Comparison of ENCODE assay signal across 16 cellular contexts in the genomic region with DNA sequence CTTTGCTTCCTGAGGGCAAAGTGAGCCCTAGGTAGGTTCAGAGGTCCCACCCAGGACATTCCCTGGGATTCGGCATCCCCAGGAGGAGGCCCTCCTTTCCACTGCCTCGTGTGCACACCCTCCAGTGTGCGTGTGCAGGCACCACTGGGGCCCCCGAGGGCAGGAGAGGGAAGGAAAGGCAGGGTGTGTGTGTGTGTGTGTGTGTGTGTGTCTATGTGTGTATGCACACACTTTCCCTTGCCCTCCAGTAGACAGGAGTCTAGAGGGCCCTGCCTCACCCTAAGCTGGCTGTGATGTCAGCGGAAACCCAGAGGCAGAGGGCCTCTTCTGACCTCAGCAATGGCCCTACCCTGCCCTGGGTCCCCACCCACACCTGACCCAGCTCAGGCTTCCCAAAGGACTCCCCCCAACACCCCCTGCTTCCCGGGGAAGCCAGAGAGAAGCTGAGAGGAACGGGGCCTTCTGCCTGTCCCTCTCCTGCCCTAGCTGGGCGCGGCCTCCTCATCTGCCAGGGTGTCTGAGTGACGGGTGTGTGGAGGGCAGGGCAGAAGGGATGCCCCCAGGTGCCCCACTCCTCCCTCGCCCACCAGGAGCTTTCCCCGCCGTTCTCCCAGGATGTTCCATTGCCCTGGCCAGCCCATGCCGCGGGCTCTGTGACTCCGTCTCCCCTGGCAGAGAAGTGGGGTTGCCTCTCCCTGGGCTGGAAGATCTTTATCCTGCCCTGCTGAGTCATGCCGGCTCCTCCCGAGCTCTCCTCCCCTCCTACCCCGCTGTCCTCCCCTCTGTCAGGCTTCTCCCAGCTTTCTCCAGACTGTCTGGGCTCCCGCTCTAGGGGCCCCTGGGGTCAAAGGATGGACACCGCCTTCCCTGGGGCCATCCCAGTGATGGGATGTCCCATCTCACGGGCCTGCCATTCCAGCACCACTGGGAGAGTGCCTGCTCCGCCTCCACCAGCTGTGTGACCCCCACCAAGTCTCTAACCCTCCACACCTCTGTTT. TPM values are rescaled to one million over a fixed set of nuclear protein-coding genes. Genes with fewer than 3 reads are reported as not detected.
DNase-seq lines count a peak whose midpoint lies in the region; ATAC-seq and TF ChIP-seq lines count a peak whose summit lies in the region.
"Had no signal": no experiment of that assay in that cellular context is flagged by ENCODE, and none has a peak within 500 bp of the region (broad histone marks: within the 10 kb centered on the region; RNA-seq: fewer than 3 reads in every experiment).

No MANE protein-coding gene starts in this region.

- ATAC-seq in PC-3, result peak; percentile 53
- no peak for ATAC-seq in T-helper 17 cell
- ATAC-seq in left lung, result no peak
- ATAC-seq: gastrocnemius medialis, lower lobe of right lung had no signal

- H3K36me3 ChIP-seq in PC-3 (ENCODE audit: low read depth, low read length) (no peaks in the 10 kb centered on the region), left lung (no peaks in the 10 kb centered on the region)
- H3K36me3 ChIP-seq: gastrocnemius medialis, lower lobe of right lung, WERI-Rb-1 had no signal

- peaks cover 11% of the 10 kb centered on the region; the same call in 1 of the 2 replicates for H3K79me2 ChIP-seq in PC-3 (ENCODE audit: low read length)

- H3K36me3 Mint-ChIP-seq in T-helper 17 cell (ENCODE audit: low read depth), result no peaks in the 10 kb centered on the region
- H3K36me3 Mint-ChIP-seq in activated CD4-positive, alpha-beta T cell treated with anti-CD3 and anti-CD28 coated beads, Interleukin-2, amount 10 ng/mL, durations not matched to agents 24 days and 14 days (ENCODE audit: low read depth), result no peaks in the 10 kb centered on the region

- H3K27me3 Mint-ChIP-seq in T-helper 17 cell, result no peaks in the 10 kb centered on the region
- H3K27me3 Mint-ChIP-seq in activated CD4-positive, alpha-beta T cell treated with anti-CD3 and anti-CD28 coated beads, Interleukin-2, amount 10 ng/mL, durations not matched to agents 24 days and 14 days, result peaks cover 35% of the 10 kb centered on the region
- H3K27me3 Mint-ChIP-seq: IgD-negative memory B cell had no signal

- CTCF ChIA-PET in PC-3 (lab: Charles Lee), result interaction anchor here (1.0 to 4.7 kb wide), 3 partner anchors 22 to 34 kb away, joined by 10 to 55 read pairs (median 41); no protein-coding TSS in a partner anchor

- peak overlapping the region; percentile 72 for H3K4me2 ChIP-seq in PC-3 (ENCODE audit: low read length)

- DNase-seq in EL (peak; percentile 84), PC-3 (peak; percentile 85), epithelial cell of esophagus (ENCODE audit: low read depth) (peak; percentile 74), GM19240 (ENCODE audit: insufficient read length, low spot score) (no peak), T-helper 17 cell (no peak), left lung (no peak)
- DNase-seq in activated CD4-positive, alpha-beta T cell treated with anti-CD3 and anti-CD28 coated beads, Interleukin-2, amount 10 ng/mL, durations not matched to agents 24 days and 14 days, result no peak
- DNase-seq: caudate nucleus, DMS 273 treated with DMSO at 0.1 percent for 48 hours, gastrocnemius medialis, lower lobe of right lung, RPMI8226, WERI-Rb-1 had no signal

- H3K27ac ChIP-seq in PC-3 (ENCODE audit: low read length) (peak overlapping the region; percentile 100), skin epidermis (peak overlapping the region in 11 of 21 experiments; percentile 0 to 67 (median 45)), left lung (no peak overlapping the region)
- H3K27ac ChIP-seq: gastrocnemius medialis, lower lobe of right lung, WERI-Rb-1 had no signal

- BruUV-seq in PC-3 (replicated peaks; lab: Mats Ljungman, UMichigan), result TSS peak; percentile 75

- H3K27me3 ChIP-seq in PC-3 (ENCODE audit: low read length) (no peaks in the 10 kb centered on the region), left lung (no peaks in the 10 kb centered on the region)

- no peak overlapping the region for H3K4me3 Mint-ChIP-seq in T-helper 17 cell
- H3K4me3 Mint-ChIP-seq in activated CD4-positive, alpha-beta T cell treated with anti-CD3 and anti-CD28 coated beads, Interleukin-2, amount 10 ng/mL, durations not matched to agents 24 days and 14 days, result no peak overlapping the region

- no peaks in the 10 kb centered on the region for H3K9me3 ChIP-seq in PC-3 (ENCODE audit: low read length)
- no peaks in the 10 kb centered on the region for H3K9me3 ChIP-seq in T-helper 17 cell (ENCODE audit: control insufficient read depth, low read length, poor library complexity, severe bottlenecking)
- no peaks in the 10 kb centered on the region for H3K9me3 ChIP-seq in left lung
- H3K9me3 ChIP-seq: gastrocnemius medialis, lower lobe of right lung had no signal

- H4K20me1 ChIP-seq in PC-3 (ENCODE audit: low read length), result no peaks in the 10 kb centered on the region

- H3K27ac Mint-ChIP-seq in T-helper 17 cell, result no peak overlapping the region
- H3K27ac Mint-ChIP-seq in activated CD4-positive, alpha-beta T cell treated with anti-CD3 and anti-CD28 coated beads, Interleukin-2, amount 10 ng/mL, durations not matched to agents 24 days and 14 days, result no peak overlapping the region
- H3K27ac Mint-ChIP-seq: progenitor cell of endocrine pancreas had no signal

- peak overlapping the region; percentile 53 for H2AFZ ChIP-seq in PC-3 (ENCODE audit: low read length)

- intact Hi-C loops in PC-3 (cut with micrococcal nuclease), result no loop called here
- intact Hi-C loops in left lung (cut with DNase I), result loop anchor here in 1 of 2 donors (5.0 kb wide), 1 partner anchor 117 kb away; no protein-coding TSS in a partner anchor
- intact Hi-C loops in activated CD4-positive, alpha-beta T cell treated with anti-CD3 and anti-CD28 coated beads, Interleukin-2, amount 10 ng/mL, durations not matched to agents 24 days and 14 days (cut with micrococcal nuclease), result no loop called here

- H3K9me3 Mint-ChIP-seq in activated CD4-positive, alpha-beta T cell treated with anti-CD3 and anti-CD28 coated beads, Interleukin-2, amount 10 ng/mL, durations not matched to agents 24 days and 14 days, result no peaks in the 10 kb centered on the region
- H3K9me3 Mint-ChIP-seq: IgD-negative memory B cell had no signal

- H3F3A ChIP-seq in PC-3 (ENCODE audit: low read length, unreplicated experiment), result peaks cover 5% of the 10 kb centered on the region

- no peak for TF ChIP-seq CTCF in PC-3 (conservative IDR thresholded peaks at IDR 0.05; ENCODE audit: low read depth, low read length)
- no peak for TF ChIP-seq CTCF in epithelial cell of esophagus (IDR thresholded peaks at IDR 0.05; ENCODE audit: insufficient read depth, low read depth, low read length, missing control alignments)
- no peak for TF ChIP-seq CTCF in left lung (IDR thresholded peaks at IDR 0.05)

- POLR2A ChIA-PET in PC-3 (lab: Charles Lee; ENCODE audit: unreplicated experiment), result interaction anchor here (0.6 kb wide), 2 partner anchors 22 to 25 kb away, joined by 4 to 5 read pairs; partner anchors contain the start of gene PPP1CA

- H3K4me3 ChIP-seq in PC-3 (ENCODE audit: low read length) (no peak overlapping the region; the same call in 1 of the 2 replicates), epithelial cell of esophagus (ENCODE audit: low read length) (no peak overlapping the region), skin epidermis (no peak overlapping the region), left lung (no peak overlapping the region)
- H3K4me3 ChIP-seq: gastrocnemius medialis, lower lobe of right lung had no signal

- H3K4me1 ChIP-seq in PC-3 (ENCODE audit: insufficient read depth, low read length) (peaks cover 76% of the 10 kb centered on the region), left lung (peaks cover 4 to 48% of the 10 kb centered on the region in 2 donors)

- H3K4me1 Mint-ChIP-seq in T-helper 17 cell, result peaks cover 26% of the 10 kb centered on the region
- peaks cover 7% of the 10 kb centered on the region for H3K4me1 Mint-ChIP-seq in activated CD4-positive, alpha-beta T cell treated with anti-CD3 and anti-CD28 coated beads, Interleukin-2, amount 10 ng/mL, durations not matched to agents 24 days and 14 days

- no peaks in the 10 kb centered on the region for H3K9me2 ChIP-seq in PC-3 (replicated peaks; ENCODE audit: low read length)

- H3K9ac ChIP-seq in PC-3 (ENCODE audit: low read length), result peak overlapping the region; percentile 69

RNA-seq across cellular contexts. Expression of gene CLCF1, which starts 6.0 kb away (rescaled TPM):
- total RNA-seq in PC-3 (2014; rRNA removed) (48.3 and 63.5 TPM in 2 replicates), T-helper 17 cell (1 to 10 TPM; 7.3 to 7.5 TPM), left lung (1 to 10 TPM; 7.3 to 9.2 TPM)
- total RNA-seq in activated CD4-positive, alpha-beta T cell treated with anti-CD3 and anti-CD28 coated beads, Interleukin-2, amount 10 ng/mL, durations not matched to agents 24 days and 14 days, result 0.63 and 0.66 TPM in 2 replicates

RNA-seq across cellular contexts. Expression of gene RAD9A, which starts 12.4 kb away (rescaled TPM):
- total RNA-seq in PC-3 (2014; rRNA removed), result 45.5 and 48.9 TPM in 2 replicates
- total RNA-seq in T-helper 17 cell, result 10 to 100 TPM; 21.5 to 40.5 TPM
- total RNA-seq in left lung, result 10 to 100 TPM; 18.4 to 21.5 TPM
- 31.6 and 34.3 TPM in 2 replicates for total RNA-seq in activated CD4-positive, alpha-beta T cell treated with anti-CD3 and anti-CD28 coated beads, Interleukin-2, amount 10 ng/mL, durations not matched to agents 24 days and 14 days

RNA-seq across cellular contexts. Expression of gene PPP1CA, which starts 22.3 kb away (rescaled TPM):
- total RNA-seq in PC-3 (2014; rRNA removed) (449 and 477 TPM in 2 replicates), T-helper 17 cell (100 to 1,000 TPM; 133 to 146 TPM), left lung (100 to 1,000 TPM; 138 to 173 TPM)
- 251 and 252 TPM in 2 replicates for total RNA-seq in activated CD4-positive, alpha-beta T cell treated with anti-CD3 and anti-CD28 coated beads, Interleukin-2, amount 10 ng/mL, durations not matched to agents 24 days and 14 days

RNA-seq across cellular contexts. Expression of gene TBC1D10C, which starts 24.5 kb away (rescaled TPM):
- not detected in 2 replicates for total RNA-seq in PC-3 (2014; rRNA removed)
- 100 to 1,000 TPM; 251 to 262 TPM for total RNA-seq in T-helper 17 cell
- total RNA-seq in left lung, result 10 to 100 TPM in 1 of 2 donors, 1 to 10 TPM in 1; 8.0 to 15.5 TPM
- total RNA-seq in activated CD4-positive, alpha-beta T cell treated with anti-CD3 and anti-CD28 coated beads, Interleukin-2, amount 10 ng/mL, durations not matched to agents 24 days and 14 days, result 115 and 119 TPM in 2 replicates

RNA-seq across cellular contexts. Expression of gene POLD4, which starts 26.0 kb away (rescaled TPM):
- total RNA-seq in PC-3 (2014; rRNA removed), result 78.5 and 81.5 TPM in 2 replicates
- 10 to 100 TPM; 45.9 to 61.0 TPM for total RNA-seq in T-helper 17 cell
- 10 to 100 TPM; 67.7 to 77.3 TPM for total RNA-seq in left lung
- 36.0 and 36.4 TPM in 2 replicates for total RNA-seq in activated CD4-positive, alpha-beta T cell treated with anti-CD3 and anti-CD28 coated beads, Interleukin-2, amount 10 ng/mL, durations not matched to agents 24 days and 14 days

Comparison
In these comparisons a context has a peak if more than half of its experiments do, and no peak if none do; other contexts are left out.
1. DNase-seq: peak in EL (single experiment), PC-3 (single experiment) and epithelial cell of esophagus (single experiment); none in GM19240 (single experiment), T-helper 17 cell (0 of 3), left lung (0 of 2) and activated CD4-positive, alpha-beta T cell treated with anti-CD3 and anti-CD28 coated beads, Interleukin-2, amount 10 ng/mL, durations not matched to agents 24 days and 14 days (single experiment).
2. H3K27ac ChIP-seq: peak in PC-3 (single experiment) and skin epidermis (11 of 21); none in left lung (0 of 2).